9 cellular contexts compared by ENCODE assay signal in genomic region chr11:36041988-36042606, GRCh38.
DNase-seq lines count a peak whose midpoint lies in the region; ATAC-seq and TF ChIP-seq lines count a peak whose summit lies in the region.
"Had no signal": no experiment of that assay in that cellular context is flagged by ENCODE, and none has a peak within 500 bp of the region (broad histone marks: within the 10 kb centered on the region; RNA-seq: fewer than 3 reads in every experiment).

No MANE protein-coding gene starts in this region.

- H3K9me1 ChIP-seq in IMR-90 (ENCODE audit: insufficient read depth, low read length), result no peaks in the 10 kb centered on the region; the same call in 1 of the 2 replicates

- intact Hi-C loops in CD14-positive monocyte (cut with micrococcal nuclease), result loop anchor here in 1 of 2 donors (5.0 kb wide), 1 partner anchor 225 kb away; no protein-coding TSS in a partner anchor
- intact Hi-C loops in IMR-90 (cut with micrococcal nuclease), result loop anchor here (1.0 to 10.0 kb wide), 3 partner anchors 89 to 433 kb away; no protein-coding TSS in a partner anchor
- intact Hi-C loops in lower lobe of right lung (cut with DNase I), result no loop called here
- intact Hi-C loops in activated naive CD4-positive, alpha-beta T cell treated with anti-CD3 and anti-CD28 coated beads for 36 hours (cut with micrococcal nuclease), result loop anchor here (1.0 to 5.0 kb wide), 4 partner anchors 107 to 450 kb away; no protein-coding TSS in a partner anchor

- H3K23ac ChIP-seq in IMR-90 (ENCODE audit: low read depth, low read length), result no peak overlapping the region

- H3K4me1 Mint-ChIP-seq in CD14-positive monocyte, result peaks cover 2% of the 10 kb centered on the region
- H3K4me1 Mint-ChIP-seq in activated naive CD4-positive, alpha-beta T cell treated with anti-CD3 and anti-CD28 coated beads for 36 hours (ENCODE audit: low read depth), result no peaks in the 10 kb centered on the region

- no peaks in the 10 kb centered on the region for H3K36me3 ChIP-seq in IMR-90 (ENCODE audit: control insufficient read depth, insufficient read depth, low read length)
- H3K36me3 ChIP-seq in lower lobe of right lung, result no peaks in the 10 kb centered on the region

- CTCF ChIA-PET in IMR-90 (lab: Yijun Ruan, JAX), result interaction anchor here (0.7 to 3.0 kb wide), 9 partner anchors 15 to 224 kb away, joined by 3 to 13 read pairs (median 4); no protein-coding TSS in a partner anchor
- CTCF ChIA-PET in activated naive CD4-positive, alpha-beta T cell treated with anti-CD3 and anti-CD28 coated beads for 36 hours (lab: Charles Lee), result interaction anchor here (0.6 to 3.4 kb wide), 9 partner anchors 9 to 1236 kb away, joined by 3 to 18 read pairs (median 5); no protein-coding TSS in a partner anchor

- no peak overlapping the region for H2BK120ac ChIP-seq in IMR-90 (ENCODE audit: low read depth, low read length)

- peak; percentile 71 for TF ChIP-seq CTCF in CD14-positive monocyte (IDR thresholded peaks at IDR 0.05)
- TF ChIP-seq CTCF in IMR-90 (conservative IDR thresholded peaks at IDR 0.05; ENCODE audit: low read depth, low read length), result peak; percentile 62
- TF ChIP-seq CTCF in lower lobe of right lung (IDR thresholded peaks at IDR 0.05), result peak; percentile 46

- no peak overlapping the region for H2BK5ac ChIP-seq in IMR-90 (ENCODE audit: low read depth, low read length, poor library complexity, severe bottlenecking)

- H3K27me3 Mint-ChIP-seq in CD14-positive monocyte (ENCODE audit: low read depth in 3 of 3), result peaks cover 0 to 4% (median 0%) of the 10 kb centered on the region in 3 donors
- H3K27me3 Mint-ChIP-seq in activated naive CD4-positive, alpha-beta T cell treated with anti-CD3 and anti-CD28 coated beads for 36 hours (ENCODE audit: low read depth), result peaks cover 15% of the 10 kb centered on the region

- DNase-seq in CD14-positive monocyte (ENCODE audit: low spot score) (no peak), IMR-90 (no peak), amniotic epithelial cell (ENCODE audit: low read depth) (peak; percentile 30), lower lobe of right lung (no peak), GDM1 (lab: John Stamatoyannopoulos, UW) (no peak)
- DNase-seq in activated naive CD4-positive, alpha-beta T cell treated with anti-CD3 and anti-CD28 coated beads for 36 hours, result no peak
- DNase-seq: activated CD8-positive, alpha-beta memory T cell treated with anti-CD3 and anti-CD28 coated beads for 24 hours had no signal

- H3K4me3 ChIP-seq in IMR-90 (ENCODE audit: insufficient read depth, low read depth, low read length) (no peak overlapping the region), lower lobe of right lung (no peak overlapping the region)

- H3K9ac ChIP-seq in IMR-90 (ENCODE audit: low read depth, low read length), result no peak overlapping the region

- TF ChIP-seq RAD21 in IMR-90 (IDR thresholded peaks at IDR 0.05; ENCODE audit: low read length), result peak; percentile 52

- peak; percentile 77 for ATAC-seq in IMR-90 (ENCODE audit: low read depth)
- ATAC-seq in lower lobe of right lung, result peak in 1 of 2 donors; percentile 46
- no peak for ATAC-seq in HG02981 (IDR thresholded peaks at IDR 0.05; ENCODE audit: unreplicated experiment)
- no peak for ATAC-seq in GM18907 (IDR thresholded peaks at IDR 0.05; ENCODE audit: unreplicated experiment)

- dilution Hi-C loops in IMR-90 (cut with HindIII; ENCODE audit: low sequenced_read_pairs, unreplicated experiment), result no loop called here

- no peak overlapping the region for H3K56ac ChIP-seq in IMR-90 (ENCODE audit: extremely low read depth, insufficient read depth, low read length)

- no peak for TF ChIP-seq POLR2A in IMR-90 (IDR thresholded peaks at IDR 0.05; ENCODE audit: low read depth, low read length)

- no peak overlapping the region for H3K27ac ChIP-seq in IMR-90 (ENCODE audit: insufficient read depth, low read length)
- H3K27ac ChIP-seq in lower lobe of right lung, result no peak overlapping the region

- H3K4me1 ChIP-seq in IMR-90 (ENCODE audit: control insufficient read depth, insufficient read depth, low read length), result no peaks in the 10 kb centered on the region; the same call in 1 of the 2 replicates
- no peaks in the 10 kb centered on the region for H3K4me1 ChIP-seq in lower lobe of right lung

- no CpG with 5 or more reads among the region's 5 CpGs for WGBS in IMR-90 (ENCODE audit: extremely low coverage in 2 of 2, insufficient read length in 1 of 2), 2 experiments

- in situ Hi-C loops in IMR-90 (cut with MboI; ENCODE audit: low sequenced_read_pairs), result no loop called here

- POLR2A ChIA-PET in IMR-90 (lab: Charles Lee; ENCODE audit: unreplicated experiment), result no interaction called here

- H4K20me1 ChIP-seq in IMR-90 (ENCODE audit: insufficient read depth, low read length), result no peaks in the 10 kb centered on the region

- H3K79me1 ChIP-seq in IMR-90 (ENCODE audit: low read depth in 1 of 2, low read length in 2 of 2), result no peaks in the 10 kb centered on the region

- H2BK20ac ChIP-seq in IMR-90 (ENCODE audit: low read depth, low read length), result no peak overlapping the region

- H3K27me3 ChIP-seq in IMR-90 (ENCODE audit: control insufficient read depth, insufficient read depth, low read length) (no peaks in the 10 kb centered on the region), lower lobe of right lung (ENCODE audit: low read depth) (no peaks in the 10 kb centered on the region)

- H4K8ac ChIP-seq in IMR-90 (ENCODE audit: low read depth in 2 of 2, low read length in 2 of 2), result peak overlapping the region in 1 of 2 experiments; percentile 39; a peak in 1 of 4 replicates

- no peak overlapping the region for H3K4me2 ChIP-seq in IMR-90 (ENCODE audit: low read depth, low read length)

- H3K9me3 ChIP-seq in IMR-90 (ENCODE audit: control insufficient read depth, insufficient read depth, low read length), result no peaks in the 10 kb centered on the region
- H3K9me3 ChIP-seq in lower lobe of right lung, result no peaks in the 10 kb centered on the region

- H2BK15ac ChIP-seq in IMR-90 (ENCODE audit: low read depth, low read length), result no peak overlapping the region

- no peak overlapping the region for H3K4ac ChIP-seq in IMR-90 (ENCODE audit: low read depth, low read length)

- no peak overlapping the region; the same call in 1 of the 2 replicates for H2AK5ac ChIP-seq in IMR-90 (ENCODE audit: low read depth, low read length)

- H3K27ac Mint-ChIP-seq in CD14-positive monocyte, result no peak overlapping the region
- no peak overlapping the region for H3K27ac Mint-ChIP-seq in activated naive CD4-positive, alpha-beta T cell treated with anti-CD3 and anti-CD28 coated beads for 36 hours

- H3K14ac ChIP-seq in IMR-90 (replicated peaks; ENCODE audit: low read depth, low read length), result no peak overlapping the region

- no peak overlapping the region for H2AK9ac ChIP-seq in IMR-90 (replicated peaks; ENCODE audit: low read depth, low read length, poor library complexity)

- H4K91ac ChIP-seq in IMR-90 (ENCODE audit: insufficient read depth, low read depth, low read length), result no peak overlapping the region

- H3K4me3 Mint-ChIP-seq in CD14-positive monocyte, result no peak overlapping the region
- no peak overlapping the region for H3K4me3 Mint-ChIP-seq in activated naive CD4-positive, alpha-beta T cell treated with anti-CD3 and anti-CD28 coated beads for 36 hours

- no peak overlapping the region for H2AFZ ChIP-seq in IMR-90 (replicated peaks; ENCODE audit: low read length, poor library complexity)

- H3K36me3 Mint-ChIP-seq in CD14-positive monocyte, result peaks cover 22 to 29% of the 10 kb centered on the region in 2 donors
- H3K36me3 Mint-ChIP-seq in activated naive CD4-positive, alpha-beta T cell treated with anti-CD3 and anti-CD28 coated beads for 36 hours (ENCODE audit: low read depth), result no peaks in the 10 kb centered on the region

- BruUV-seq in IMR-90 (replicated peaks; lab: Mats Ljungman, UMichigan), result no TSS peak

- H4K5ac ChIP-seq in IMR-90 (ENCODE audit: low read depth, low read length), result no peak overlapping the region

- no peak overlapping the region for H3K18ac ChIP-seq in IMR-90 (ENCODE audit: low read depth, low read length)

- peaks cover 0 to 2% (median 1%) of the 10 kb centered on the region in 7 donors for H3K9me3 Mint-ChIP-seq in CD14-positive monocyte
- no peaks in the 10 kb centered on the region for H3K9me3 Mint-ChIP-seq in activated naive CD4-positive, alpha-beta T cell treated with anti-CD3 and anti-CD28 coated beads for 36 hours

TF ChIP-seq in IMR-90, 13 proteins besides CTCF, POLR2A, EP300 and RAD21:
- TF ChIP-seq MAFK (IDR thresholded peaks at IDR 0.05; ENCODE audit: low read depth, low read length) (no peak), SMC3 (IDR thresholded peaks at IDR 0.05; ENCODE audit: low read depth, low read length) (peak; percentile 57)
